24 cellular contexts compared by ENCODE assay signal in genomic region chr3:111369953-111370352, GRCh38.
"Had no signal": no experiment of that assay in that cellular context is flagged by ENCODE, and none has a peak within 500 bp of the region (broad histone marks: within the 10 kb centered on the region; RNA-seq: fewer than 3 reads in every experiment).

No MANE protein-coding gene starts in this region.

- ATAC-seq: activated CD4-positive, CD25-positive, alpha-beta regulatory T cell treated with anti-CD3 and anti-CD28 coated beads, Interleukin-2, amount 50 U/mL, for 24 hours; gastrocnemius medialis; heart left ventricle; left lung; mucosa of descending colon had no signal

- H3K4me3 ChIP-seq: gastrocnemius medialis, heart left ventricle, left lung, mucosa of descending colon, neural progenitor cell, right atrium auricular region, tibial artery, uterus had no signal

- DNase-seq: activated CD4-positive, alpha-beta T cell treated with anti-CD3 and anti-CD28 coated beads, Interleukin-2, amount 50 U/mL, for 1 hour; activated CD8-positive, alpha-beta memory T cell treated with anti-CD3 and anti-CD28 coated beads for 24 hours; activated CD8-positive, alpha-beta memory T cell treated with anti-CD3 and anti-CD28 coated beads, Interleukin-2, amount 50 U/mL, for 48 hours; activated gamma-delta T cell treated with Interleukin-2 at 50 U/mL for 16 hours; amniotic stem cell; caudate nucleus; gastrocnemius medialis; heart left ventricle; kidney; left lung; mesenchymal stem cell; mucosa of descending colon; naive B cell; stimulated activated CD4-positive, alpha-beta T cell treated with anti-CD3 and anti-CD28 coated beads, Interleukin-2, amount 100 ng/mL, for 24 hours; stimulated activated naive CD4-positive, alpha-beta T cell treated with Interleukin-2 at 50 U/mL for 16 hours; T-helper 1 cell; T-helper 9 cell; tibial artery; uterus had no signal

- H3K36me3 Mint-ChIP-seq: neural progenitor cell had no signal

- H3K36me3 ChIP-seq: gastrocnemius medialis, heart left ventricle, left lung, neural progenitor cell, right atrium auricular region, tibial artery, uterus had no signal

- H3K4me1 ChIP-seq: gastrocnemius medialis, heart left ventricle, left lung, neural progenitor cell, right atrium auricular region, tibial artery, uterus had no signal

- H3K27me3 Mint-ChIP-seq: activated naive CD8-positive, alpha-beta T cell; progenitor cell of endocrine pancreas had no signal

- H3K27ac ChIP-seq: gastrocnemius medialis, heart left ventricle, left lung, neural progenitor cell, right atrium auricular region, tibial artery, uterus had no signal

- H3K9ac ChIP-seq: neural progenitor cell had no signal

- H2AFZ ChIP-seq: neural progenitor cell had no signal

- H3K27ac Mint-ChIP-seq: activated naive CD8-positive, alpha-beta T cell; neural progenitor cell; progenitor cell of endocrine pancreas had no signal

- H3K4me3 Mint-ChIP-seq: activated naive CD8-positive, alpha-beta T cell; naive B cell; neural progenitor cell had no signal

- H3K27me3 ChIP-seq: gastrocnemius medialis, heart left ventricle, left lung, neural progenitor cell, right atrium auricular region, tibial artery, uterus had no signal

- H3K9me3 ChIP-seq: gastrocnemius medialis had no signal

- H3K4me2 ChIP-seq: neural progenitor cell had no signal

- H3K4me1 Mint-ChIP-seq: naive B cell, neural progenitor cell had no signal
